In the genomic region with DNA sequence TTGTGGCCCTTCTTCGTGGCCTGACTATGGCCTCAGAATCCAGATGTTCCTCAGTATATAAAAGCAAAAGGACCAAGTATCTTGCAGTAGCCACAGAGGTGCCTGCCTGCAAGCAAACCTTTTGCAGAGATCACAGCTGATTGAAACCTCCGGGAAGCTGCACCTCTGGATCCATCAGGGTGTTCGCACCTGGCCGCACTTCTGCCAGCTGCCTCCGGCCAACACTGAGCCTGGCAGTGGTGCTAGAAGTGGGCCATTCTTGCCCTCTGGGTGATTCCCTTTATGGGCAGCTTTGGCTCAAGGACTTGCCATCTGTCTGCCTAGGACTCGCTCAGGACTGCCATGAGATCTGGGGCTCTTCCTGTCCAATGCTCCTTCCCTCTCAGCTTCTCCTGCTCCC, we compare ENCODE assay signal across 21 cellular contexts.
A peak's percentile ranks its signal among the peaks of the same experiment; 100 is the strongest.
DNase-seq lines count a peak whose midpoint lies in the region; ATAC-seq and TF ChIP-seq lines count a peak whose summit lies in the region.
"Had no signal": no experiment of that assay in that cellular context is flagged by ENCODE, and none has a peak within 500 bp of the region (broad histone marks: within the 10 kb centered on the region; RNA-seq: fewer than 3 reads in every experiment).

No MANE protein-coding gene starts in this region.

- no peak overlapping the region for H2BK120ac ChIP-seq in neuronal stem cell (ENCODE audit: low read depth, low read length)

- intact Hi-C loops in activated CD8-positive, alpha-beta T cell treated with anti-CD3 and anti-CD28 coated beads for 36 hours (cut with micrococcal nuclease) = no loop called here
- intact Hi-C loops in esophagus muscularis mucosa (cut with DNase I) (loop anchor here (5.0 to 10.0 kb wide), 2 partner anchors 232 to 425 kb away; a partner anchor contains a TSS), vagina (cut with DNase I) (loop anchor here (10.0 kb wide), 1 partner anchor 265 kb away; no protein-coding TSS in a partner anchor)

- H3K9me3 ChIP-seq in esophagus muscularis mucosa (no peaks in the 10 kb centered on the region), neuronal stem cell (replicated peaks in 1 of 2; ENCODE audit: control insufficient read depth in 2 of 2, insufficient read depth in 1 of 2, low read depth in 1 of 2, low read length in 2 of 2) (no peaks in the 10 kb centered on the region), vagina (no peaks in the 10 kb centered on the region)
- H3K9me3 ChIP-seq: Peyer's patch had no signal

- WGBS in esophagus muscularis mucosa = 88% methylated on average over 3 of the region's 6 CpGs
- no CpG with 5 or more reads among the region's 6 CpGs for WGBS in neuronal stem cell (ENCODE audit: extremely low coverage in 2 of 2, insufficient read length in 2 of 2, insufficient replicate concordance in 1 of 2), 2 donors

- no peak overlapping the region for H3K23ac ChIP-seq in neuronal stem cell (ENCODE audit: low read depth, low read length, poor library complexity)

- no peak overlapping the region for H3K4ac ChIP-seq in neuronal stem cell (ENCODE audit: low read length)

- no peaks in the 10 kb centered on the region for H3K27me3 ChIP-seq in esophagus muscularis mucosa
- no peaks in the 10 kb centered on the region for H3K27me3 ChIP-seq in neuronal stem cell (ENCODE audit: control insufficient read depth in 3 of 3, insufficient read depth in 3 of 3, low read depth in 1 of 3, low read length in 3 of 3)
- no peaks in the 10 kb centered on the region for H3K27me3 ChIP-seq in vagina
- H3K27me3 ChIP-seq: Peyer's patch had no signal

- H2BK15ac ChIP-seq in neuronal stem cell (ENCODE audit: low read length) = no peak overlapping the region

- H3K36me3 ChIP-seq in esophagus muscularis mucosa (no peaks in the 10 kb centered on the region), neuronal stem cell (replicated peaks in 1 of 2; ENCODE audit: control insufficient read depth in 2 of 2, insufficient read depth in 2 of 2, low read length in 2 of 2) (no peaks in the 10 kb centered on the region), vagina (no peaks in the 10 kb centered on the region)
- H3K36me3 ChIP-seq: Peyer's patch had no signal

- no peak for TF ChIP-seq CTCF in activated CD8-positive, alpha-beta T cell treated with anti-CD3 and anti-CD28 coated beads for 36 hours (IDR thresholded peaks at IDR 0.05)
- TF ChIP-seq CTCF in esophagus muscularis mucosa (IDR thresholded peaks at IDR 0.05) (no peak), vagina (IDR thresholded peaks at IDR 0.05) (no peak), WTC11 (IDR thresholded peaks at IDR 0.05) (no peak)

- H3K4me1 Mint-ChIP-seq in activated CD8-positive, alpha-beta T cell treated with anti-CD3 and anti-CD28 coated beads, Interleukin-2, amount 10 ng/mL, durations not matched to agents 7 days and 5 days (ENCODE audit: low read depth) = no peaks in the 10 kb centered on the region
- no peaks in the 10 kb centered on the region for H3K4me1 Mint-ChIP-seq in activated CD8-positive, alpha-beta T cell treated with anti-CD3 and anti-CD28 coated beads for 36 hours (ENCODE audit: low read depth)
- no peaks in the 10 kb centered on the region for H3K4me1 Mint-ChIP-seq in WTC11
- H3K4me1 Mint-ChIP-seq: CD8-positive, alpha-beta memory T cell had no signal

- TF ChIP-seq POLR2A in esophagus muscularis mucosa (IDR thresholded peaks at IDR 0.05; ENCODE audit: low read depth) (no peak), vagina (IDR thresholded peaks at IDR 0.05) (no peak)

- H3K4me3 ChIP-seq in esophagus muscularis mucosa (no peak overlapping the region), neuronal stem cell (ENCODE audit: low read length in 2 of 2) (no peak overlapping the region), vagina (no peak overlapping the region)
- H3K4me3 ChIP-seq: Peyer's patch had no signal

- DNase-seq in activated CD8-positive, alpha-beta T cell treated with anti-CD3 and anti-CD28 coated beads, Interleukin-2, amount 10 ng/mL, durations not matched to agents 7 days and 5 days = peak; percentile 10
- no peak for DNase-seq in activated CD8-positive, alpha-beta T cell treated with anti-CD3 and anti-CD28 coated beads for 36 hours
- DNase-seq in esophagus muscularis mucosa (ENCODE audit: extremely low spot score) (peak; percentile 42), neuronal stem cell (ENCODE audit: low spot score) (no peak), vagina (ENCODE audit: extremely low spot score in 2 of 2) (peak; percentile 70 to 81), WTC11 (ENCODE audit: low spot score) (no peak)
- DNase-seq: CD8-positive, alpha-beta memory T cell; DMS53; GDM1; KG1; NCI-H1092 treated with DMSO at 0.1 percent for 48 hours; NCI-H1694; NCI-H2081 treated with DMSO at 0.1 percent for 48 hours; NCI-H446; NCI-H526; Peyer's patch had no signal

- no peak overlapping the region for H4K8ac ChIP-seq in neuronal stem cell (ENCODE audit: low read depth, low read length)

- ATAC-seq in activated CD8-positive, alpha-beta T cell treated with anti-CD3 and anti-CD28 coated beads, Interleukin-2, amount 10 ng/mL, durations not matched to agents 7 days and 5 days = no peak
- ATAC-seq in activated CD8-positive, alpha-beta T cell treated with anti-CD3 and anti-CD28 coated beads for 36 hours = no peak
- ATAC-seq in HG03108 (IDR thresholded peaks at IDR 0.05; ENCODE audit: unreplicated experiment) = no peak
- no peak for ATAC-seq in WTC11
- ATAC-seq in GM18873 (IDR thresholded peaks at IDR 0.05; ENCODE audit: low FRiP score, unreplicated experiment) = no peak
- ATAC-seq: Right ventricle myocardium inferior had no signal

- H4K91ac ChIP-seq in neuronal stem cell (ENCODE audit: low read depth, low read length, poor library complexity) = no peak overlapping the region

- H3K27ac ChIP-seq in esophagus muscularis mucosa (replicated peaks in 1 of 4) (peak overlapping the region in 2 of 4 donors; percentile 11 to 77), neuronal stem cell (replicated peaks; ENCODE audit: low read length) (no peak overlapping the region), vagina (no peak overlapping the region)
- H3K27ac ChIP-seq: 22Rv1, C4-2B had no signal

- TF ChIP-seq EP300 in esophagus muscularis mucosa (IDR thresholded peaks at IDR 0.05) = no peak

- no peak overlapping the region for H2AFZ ChIP-seq in neuronal stem cell (ENCODE audit: low read length)

- H3K4me1 ChIP-seq in esophagus muscularis mucosa (peaks cover 26 to 45% (median 31%) of the 10 kb centered on the region in 4 donors), neuronal stem cell (ENCODE audit: control insufficient read depth in 2 of 2, insufficient read depth in 1 of 2, low read depth in 1 of 2, low read length in 2 of 2) (peaks cover 0 to 4% of the 10 kb centered on the region in 2 donors), vagina (peaks cover 16% of the 10 kb centered on the region)

- no peak overlapping the region for H3K4me3 Mint-ChIP-seq in activated CD8-positive, alpha-beta T cell treated with anti-CD3 and anti-CD28 coated beads, Interleukin-2, amount 10 ng/mL, durations not matched to agents 7 days and 5 days
- no peak overlapping the region for H3K4me3 Mint-ChIP-seq in activated CD8-positive, alpha-beta T cell treated with anti-CD3 and anti-CD28 coated beads for 36 hours
- H3K4me3 Mint-ChIP-seq in WTC11 = no peak overlapping the region
- H3K4me3 Mint-ChIP-seq: CD8-positive, alpha-beta memory T cell had no signal

- no peak overlapping the region for H2BK5ac ChIP-seq in neuronal stem cell (ENCODE audit: low read length)

- no peak overlapping the region for H2AK5ac ChIP-seq in neuronal stem cell (ENCODE audit: low read depth, low read length)

- no peaks in the 10 kb centered on the region for H3K36me3 Mint-ChIP-seq in activated CD8-positive, alpha-beta T cell treated with anti-CD3 and anti-CD28 coated beads, Interleukin-2, amount 10 ng/mL, durations not matched to agents 7 days and 5 days (ENCODE audit: low read depth)
- H3K36me3 Mint-ChIP-seq in activated CD8-positive, alpha-beta T cell treated with anti-CD3 and anti-CD28 coated beads for 36 hours (ENCODE audit: low read depth) = no peaks in the 10 kb centered on the region
- no peaks in the 10 kb centered on the region for H3K36me3 Mint-ChIP-seq in WTC11
- H3K36me3 Mint-ChIP-seq: CD8-positive, alpha-beta memory T cell had no signal

- no peak overlapping the region for H3K18ac ChIP-seq in neuronal stem cell (ENCODE audit: low read length)

- H3K27ac Mint-ChIP-seq in activated CD8-positive, alpha-beta T cell treated with anti-CD3 and anti-CD28 coated beads, Interleukin-2, amount 10 ng/mL, durations not matched to agents 7 days and 5 days = no peak overlapping the region
- no peak overlapping the region for H3K27ac Mint-ChIP-seq in activated CD8-positive, alpha-beta T cell treated with anti-CD3 and anti-CD28 coated beads for 36 hours
- H3K27ac Mint-ChIP-seq in WTC11 = no peak overlapping the region
- H3K27ac Mint-ChIP-seq: CD8-positive, alpha-beta memory T cell had no signal

- peaks cover 2% of the 10 kb centered on the region for H3K27me3 Mint-ChIP-seq in activated CD8-positive, alpha-beta T cell treated with anti-CD3 and anti-CD28 coated beads, Interleukin-2, amount 10 ng/mL, durations not matched to agents 7 days and 5 days (ENCODE audit: low read depth)
- no peaks in the 10 kb centered on the region for H3K27me3 Mint-ChIP-seq in activated CD8-positive, alpha-beta T cell treated with anti-CD3 and anti-CD28 coated beads for 36 hours
- H3K27me3 Mint-ChIP-seq in WTC11 (ENCODE audit: low read depth) = no peaks in the 10 kb centered on the region; the same call in none of the 2 replicates

- no peak overlapping the region for H2BK12ac ChIP-seq in neuronal stem cell (ENCODE audit: low read length)

- H3K79me1 ChIP-seq in neuronal stem cell (ENCODE audit: low read depth, low read length) = no peaks in the 10 kb centered on the region

- H3K14ac ChIP-seq in neuronal stem cell (ENCODE audit: low read length) = peak overlapping the region; percentile 3

- no peak overlapping the region for H3K9ac ChIP-seq in neuronal stem cell (ENCODE audit: low read depth, low read length, poor library complexity)

- no peak overlapping the region for H3K4me2 ChIP-seq in neuronal stem cell (ENCODE audit: insufficient read depth, low read length, poor library complexity, severe bottlenecking)

- CTCF ChIA-PET in activated CD8-positive, alpha-beta T cell treated with anti-CD3 and anti-CD28 coated beads, Interleukin-2, amount 10 ng/mL, durations not matched to agents 7 days and 5 days (lab: Charles Lee) = no interaction called here
- CTCF ChIA-PET in activated CD8-positive, alpha-beta T cell treated with anti-CD3 and anti-CD28 coated beads for 36 hours (lab: Charles Lee) = no interaction called here
- CTCF ChIA-PET in WTC11 (lab: Charles Lee) = no interaction called here

- POLR2A ChIA-PET in activated CD8-positive, alpha-beta T cell treated with anti-CD3 and anti-CD28 coated beads, Interleukin-2, amount 10 ng/mL, durations not matched to agents 7 days and 5 days (lab: Charles Lee) = no interaction called here
- POLR2A ChIA-PET in activated CD8-positive, alpha-beta T cell treated with anti-CD3 and anti-CD28 coated beads for 36 hours (lab: Charles Lee) = no interaction called here
- POLR2A ChIA-PET in WTC11 (lab: Charles Lee) = no interaction called here

- no peaks in the 10 kb centered on the region for H3K9me3 Mint-ChIP-seq in activated CD8-positive, alpha-beta T cell treated with anti-CD3 and anti-CD28 coated beads, Interleukin-2, amount 10 ng/mL, durations not matched to agents 7 days and 5 days (ENCODE audit: insufficient read depth)
- no peaks in the 10 kb centered on the region for H3K9me3 Mint-ChIP-seq in activated CD8-positive, alpha-beta T cell treated with anti-CD3 and anti-CD28 coated beads for 36 hours
- 0 out of 2 replicates have a peak, but pooled peaks cover 3% of the 10 kb centered on the region for H3K9me3 Mint-ChIP-seq in WTC11
- H3K9me3 Mint-ChIP-seq: CD8-positive, alpha-beta memory T cell had no signal

Comparison
In these comparisons a context has a peak if more than half of its experiments do, and no peak if none do; other contexts are left out.
1. DNase-seq: peak in activated CD8-positive, alpha-beta T cell treated with anti-CD3 and anti-CD28 coated beads, Interleukin-2, amount 10 ng/mL, durations not matched to agents 7 days and 5 days (single experiment), esophagus muscularis mucosa (single experiment) and vagina (2 of 2); none in activated CD8-positive, alpha-beta T cell treated with anti-CD3 and anti-CD28 coated beads for 36 hours (single experiment), neuronal stem cell (single experiment) and WTC11 (single experiment).